Comparison of ENCODE assay signal across 11 cellular contexts in genomic region chrX:2978639-2979038, GRCh38. TPM values are rescaled to one million over a fixed set of nuclear protein-coding genes. Genes with fewer than 3 reads are reported as not detected.
"Had no signal": no experiment of that assay in that cellular context is flagged by ENCODE, and none has a peak within 500 bp of the region (broad histone marks: within the 10 kb centered on the region; RNA-seq: fewer than 3 reads in every experiment).

No MANE protein-coding gene starts in this region.

RNA-seq across cellular contexts. Expression of gene ARSH, which starts 27.7 kb away (rescaled TPM):
- total RNA-seq: OCI-LY7, PC-3, PC-9, Peyer's patch, Right ventricle myocardium inferior, Right ventricle myocardium superior, RPMI7951, SJCRH30, SJSA1, SK-MEL-5 had no signal
- polyA plus RNA-seq: SK-N-SH had no signal

RNA-seq across cellular contexts. Expression of gene ARSD, which starts 49.5 kb away (rescaled TPM):
- total RNA-seq: OCI-LY7 had no signal
